ENCODE assay signal across 27 cellular contexts in the genomic region with DNA sequence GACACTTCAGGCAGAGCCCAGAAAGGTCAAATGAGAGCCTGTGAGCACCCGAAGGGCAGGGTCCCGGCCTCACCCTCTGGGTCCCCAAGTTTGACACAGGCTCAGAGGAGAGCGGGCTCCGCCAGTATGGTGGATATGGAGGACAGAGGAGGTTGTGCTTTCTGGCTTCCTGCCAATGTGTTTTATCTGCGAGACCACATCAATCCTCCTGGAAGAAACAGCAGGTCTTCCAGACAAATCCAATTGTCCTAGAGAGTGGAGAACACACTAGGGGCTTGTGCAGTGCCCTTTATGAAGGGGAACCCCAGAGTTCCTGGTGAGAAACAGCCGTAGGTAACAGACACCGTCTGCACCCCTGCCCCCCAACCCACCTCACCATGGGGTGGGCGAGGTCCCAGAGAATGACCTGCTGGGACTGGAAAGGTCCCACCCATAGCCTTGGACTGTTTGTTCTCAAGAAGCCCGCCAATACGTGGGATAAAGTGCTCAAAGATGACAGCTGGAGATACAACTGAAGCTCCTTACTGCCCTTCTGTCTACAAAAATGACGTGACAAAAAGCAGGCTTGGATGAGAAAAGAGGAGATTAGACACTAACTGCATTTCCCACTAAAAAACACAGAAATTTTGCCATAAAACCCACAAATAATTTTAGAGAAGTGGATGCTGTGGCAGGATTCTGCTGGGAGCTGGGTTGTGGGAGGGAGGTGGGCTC. TPM values are rescaled to one million over a fixed set of nuclear protein-coding genes. Genes with fewer than 3 reads are reported as not detected.
A peak's percentile ranks its signal among the peaks of the same experiment; 100 is the strongest.
DNase-seq lines count a peak whose midpoint lies in the region; ATAC-seq, FAIRE-seq and TF ChIP-seq lines count a peak whose summit lies in the region.
"Had no signal": no experiment of that assay in that cellular context is flagged by ENCODE, and none has a peak within 500 bp of the region (broad histone marks: within the 10 kb centered on the region; RNA-seq: fewer than 3 reads in every experiment).

No MANE protein-coding gene starts in this region.

- no peak for TF ChIP-seq CTCF in HepG2 (CRISPR knock-in tag; IDR thresholded peaks at IDR 0.05)
- TF ChIP-seq CTCF in right lobe of liver (IDR thresholded peaks at IDR 0.05), result no peak
- TF ChIP-seq CTCF in coronary artery (IDR thresholded peaks at IDR 0.05), result no peak
- no peak for TF ChIP-seq CTCF in vagina (IDR thresholded peaks at IDR 0.05)

- H3K27ac ChIP-seq in HepG2 (ENCODE audit: extremely low read length, insufficient read depth, low read length) (no peak overlapping the region), right lobe of liver (no peak overlapping the region), coronary artery (no peak overlapping the region), vagina (no peak overlapping the region)
- H3K27ac ChIP-seq: C4-2B, GM23248, HL-60 had no signal

- H3K4me1 ChIP-seq in HepG2 (ENCODE audit: insufficient read depth, low read length) (no peaks in the 10 kb centered on the region), right lobe of liver (no peaks in the 10 kb centered on the region), vagina (no peaks in the 10 kb centered on the region)

- no peak for ATAC-seq in HepG2
- ATAC-seq in right lobe of liver, result no peak
- ATAC-seq in HG03196 (IDR thresholded peaks at IDR 0.05; ENCODE audit: unreplicated experiment), result no peak

- in situ Hi-C loops in HepG2 (cut with HindIII; ENCODE audit: extremely low pct_ligation_motif_present, low pct_unique_long_range_greater_than_20kb), result no loop called here

- H3K27me3 ChIP-seq in HepG2 (ENCODE audit: control insufficient read depth in 1 of 2, insufficient read depth in 2 of 2, low read length in 2 of 2), result 0 out of 5 replicates have a peak, but pooled peaks cover 0 to 6% of the 10 kb centered on the region in 2 experiments
- no peaks in the 10 kb centered on the region for H3K27me3 ChIP-seq in right lobe of liver
- no peaks in the 10 kb centered on the region for H3K27me3 ChIP-seq in vagina

- TF ChIP-seq EP300 in HepG2 (IDR thresholded peaks at IDR 0.05; ENCODE audit: low read depth in 2 of 2, low read length in 2 of 2), result no peak
- TF ChIP-seq EP300 in HepG2 (CRISPR knock-in tag; IDR thresholded peaks at IDR 0.05; ENCODE audit: borderline replicate concordance), result no peak

- TF ChIP-seq RAD21 in HepG2 (CRISPR knock-in tag; IDR thresholded peaks at IDR 0.05), result no peak

- no peaks in the 10 kb centered on the region for H3K9me3 ChIP-seq in HepG2 (ENCODE audit: low read length)
- H3K9me3 ChIP-seq in right lobe of liver, result no peaks in the 10 kb centered on the region
- H3K9me3 ChIP-seq in vagina, result no peaks in the 10 kb centered on the region

- no peak for DNase-seq in HepG2 (ENCODE audit: low spot score)
- no peak for DNase-seq in right lobe of liver
- DNase-seq in NCI-H82 treated with DMSO at 0.1 percent for 48 hours (lab: John Stamatoyannopoulos, UW; ENCODE audit: unreplicated experiment), result peak; percentile 71
- DNase-seq in coronary artery (ENCODE audit: low spot score), result peak; percentile 26
- peak; percentile 55 to 74 for DNase-seq in vagina (ENCODE audit: extremely low spot score in 2 of 2)
- DNase-seq in cerebellar nuclear complex (lab: John Stamatoyannopoulos, UW), result no peak
- DNase-seq in NCI-H2081 treated with DMSO at 0.1 percent for 48 hours (lab: John Stamatoyannopoulos, UW), result no peak
- DNase-seq: AML-193; CD4-positive, alpha-beta T cell; DMS153; DMS79; GDM1; GM23248; HCEC 1CT; HFFc6; IMR-90; KBM-7 had no signal

- no TSS peak for BruUV-seq in HepG2 (replicated peaks; lab: Mats Ljungman, UMichigan)

- H3K9ac ChIP-seq in HepG2 (ENCODE audit: insufficient read depth, low read depth, low read length), result no peak overlapping the region
- H3K9ac ChIP-seq: GM23248 had no signal

- FAIRE-seq in HepG2 (lab: Jason Lieb, UNC), result no peak
- FAIRE-seq: A204.1, GM12892, GM18507, H54 had no signal

- H3K79me2 ChIP-seq in HepG2 (ENCODE audit: insufficient read depth, low read length), result no peaks in the 10 kb centered on the region

- H3K4me2 ChIP-seq in HepG2 (ENCODE audit: low read depth, low read length), result no peak overlapping the region

- H3K4me3 ChIP-seq in HepG2 (replicated peaks in 1 of 3; ENCODE audit: insufficient read depth in 1 of 3, low read depth in 2 of 3, low read length in 3 of 3) (no peak overlapping the region), right lobe of liver (no peak overlapping the region), coronary artery (no peak overlapping the region), vagina (no peak overlapping the region)
- H3K4me3 ChIP-seq: GM23248 had no signal

- WGBS in HepG2 (ENCODE audit: low lambda C conversion rate), result 29% methylated on average over 11 of the region's 11 CpGs
- WGBS in right lobe of liver (ENCODE audit: insufficient coverage, low coverage, low lambda C conversion rate, missing lambda C conversion rate), result 53% methylated on average over 9 of the region's 11 CpGs

- H3K36me3 ChIP-seq in HepG2 (replicated peaks in 1 of 2; ENCODE audit: control insufficient read depth in 1 of 2, insufficient read depth in 2 of 2, low read length in 2 of 2) (no peaks in the 10 kb centered on the region), right lobe of liver (no peaks in the 10 kb centered on the region), vagina (no peaks in the 10 kb centered on the region)

- POLR2A ChIA-PET in HepG2 (lab: Yijun Ruan, JAX), result no interaction called here

- H2AFZ ChIP-seq in HepG2 (ENCODE audit: low read length), result no peak overlapping the region
- H2AFZ ChIP-seq: GM23248 had no signal

- CTCF ChIA-PET in HepG2 (lab: Yijun Ruan, JAX; ENCODE audit: low intra/inter-chr PET ratio, low total read pairs), result no interaction called here

- no peaks in the 10 kb centered on the region for H4K20me1 ChIP-seq in HepG2 (ENCODE audit: insufficient read depth, low read length)

- no peak for TF ChIP-seq POLR2A in HepG2 (IDR thresholded peaks at IDR 0.05; ENCODE audit: insufficient read depth in 1 of 2, low read depth in 2 of 2, low read length in 2 of 2)
- TF ChIP-seq POLR2A in right lobe of liver (IDR thresholded peaks at IDR 0.05), result no peak
- no peak for TF ChIP-seq POLR2A in vagina (IDR thresholded peaks at IDR 0.05)

- intact Hi-C loops in HepG2 (cut with micrococcal nuclease; ENCODE audit: unreplicated experiment), result no loop called here
- intact Hi-C loops in right lobe of liver (cut with DNase I), result no loop called here
- intact Hi-C loops in vagina (cut with DNase I), result no loop called here

TF ChIP-seq in HepG2, 621 proteins besides CTCF, POLR2A, EP300 and RAD21 (continues in another document):
- TF ChIP-seq ZFY (CRISPR knock-in tag; IDR thresholded peaks at IDR 0.05) (no peak), LCORL (IDR thresholded peaks at IDR 0.05) (0 out of 2 replicates have a peak, but pooled peaks have one; percentile 26), LCORL (CRISPR knock-in tag; IDR thresholded peaks at IDR 0.05) (no peak)

RNA-seq across cellular contexts. Expression of a gene that starts 23.9 kb away (rescaled TPM):
- not detected in 2 replicates for total RNA-seq in HepG2 (2016; rRNA removed; fragmentation: Illumina TruSeq; extraction: Trizol)
- not detected in 2 replicates for total RNA-seq in HepG2 (2016; cell fraction: cytosol; rRNA removed; fragmentation: Illumina TruSeq; extraction: Trizol; ENCODE audit: low read depth)
- total RNA-seq in HepG2 (2016; cell fraction: insoluble cytoplasmic fraction; rRNA removed; fragmentation: Illumina TruSeq; extraction: Trizol), result not detected in 2 replicates
- total RNA-seq in HepG2 (2016; cell fraction: membrane; rRNA removed; fragmentation: Illumina TruSeq; extraction: Trizol), result not detected in 2 replicates
- not detected in 2 replicates for total RNA-seq in HepG2 (2016; cell fraction: nucleus; rRNA removed; fragmentation: Illumina TruSeq; extraction: Trizol)
- not detected in 2 replicates for polyA plus RNA-seq in HepG2 (2011; rRNA removed)
- polyA plus RNA-seq in HepG2 (2011; cell fraction: cytosol; rRNA removed), result not detected in 2 replicates
- not detected in 2 replicates for polyA plus RNA-seq in HepG2 (2011; cell fraction: nucleus; rRNA removed)
- not detected in 2 replicates for polyA plus RNA-seq in HepG2 (2012)
- not detected in 2 replicates for polyA plus RNA-seq in HepG2 (2016; cell fraction: cytosol; fragmentation: Illumina TruSeq; extraction: Trizol; ENCODE audit: low read depth)
- polyA plus RNA-seq in HepG2 (2016; cell fraction: insoluble cytoplasmic fraction; fragmentation: Illumina TruSeq; extraction: Trizol; ENCODE audit: low read depth), result not detected in 2 replicates
- not detected in 2 replicates for polyA plus RNA-seq in HepG2 (2016; cell fraction: membrane; fragmentation: Illumina TruSeq; extraction: Trizol; ENCODE audit: low read depth)
- not detected in 2 replicates for polyA plus RNA-seq in HepG2 (2016; cell fraction: nucleus; fragmentation: Illumina TruSeq; extraction: Trizol; ENCODE audit: insufficient read depth, low read depth)
- polyA minus RNA-seq in HepG2 (2011; rRNA and poly(A)+ RNA removed; ENCODE audit: low replicate concordance), result not detected in 2 replicates
- polyA minus RNA-seq in HepG2 (2011; cell fraction: cytosol; rRNA and poly(A)+ RNA removed), result not detected in 2 replicates
- polyA minus RNA-seq in HepG2 (2011; cell fraction: nucleus; rRNA and poly(A)+ RNA removed), result not detected in 2 replicates
- not detected for total RNA-seq in right lobe of liver
- not detected for total RNA-seq in vagina
- total RNA-seq: CD4-positive, alpha-beta T cell; Daoy; GM23248; HFFc6; HT1080; IMR-90 had no signal
- polyA plus RNA-seq: BJ, GM23248, IMR-90 had no signal

RNA-seq across cellular contexts. Expression of a gene that starts 38.3 kb away (rescaled TPM):
- total RNA-seq in HepG2 (2016; rRNA removed; fragmentation: Illumina TruSeq; extraction: Trizol) (not detected in 2 replicates), right lobe of liver (10 to 100 TPM in 2 of 6 experiments, 1 to 10 TPM in 4; 1.4 to 15.6 (median 4.9) TPM), vagina (76.9 TPM)
- total RNA-seq in HepG2 (2016; cell fraction: cytosol; rRNA removed; fragmentation: Illumina TruSeq; extraction: Trizol; ENCODE audit: low read depth), result not detected in 2 replicates
- total RNA-seq in HepG2 (2016; cell fraction: insoluble cytoplasmic fraction; rRNA removed; fragmentation: Illumina TruSeq; extraction: Trizol), result not detected in 2 replicates
- not detected in 2 replicates for total RNA-seq in HepG2 (2016; cell fraction: membrane; rRNA removed; fragmentation: Illumina TruSeq; extraction: Trizol)
- not detected in 2 replicates for total RNA-seq in HepG2 (2016; cell fraction: nucleus; rRNA removed; fragmentation: Illumina TruSeq; extraction: Trizol)
- polyA plus RNA-seq in HepG2 (2011; rRNA removed), result 0.03 TPM in 1 of 2 replicates, not detected in the other
- not detected in 2 replicates for polyA plus RNA-seq in HepG2 (2011; cell fraction: cytosol; rRNA removed)
- polyA plus RNA-seq in HepG2 (2011; cell fraction: nucleus; rRNA removed), result not detected in 2 replicates
- polyA plus RNA-seq in HepG2 (2012), result not detected in 2 replicates
- polyA plus RNA-seq in HepG2 (2016; cell fraction: cytosol; fragmentation: Illumina TruSeq; extraction: Trizol; ENCODE audit: low read depth), result not detected in 2 replicates
- not detected in 2 replicates for polyA plus RNA-seq in HepG2 (2016; cell fraction: insoluble cytoplasmic fraction; fragmentation: Illumina TruSeq; extraction: Trizol; ENCODE audit: low read depth)
- polyA plus RNA-seq in HepG2 (2016; cell fraction: membrane; fragmentation: Illumina TruSeq; extraction: Trizol; ENCODE audit: low read depth), result not detected in 2 replicates
- polyA plus RNA-seq in HepG2 (2016; cell fraction: nucleus; fragmentation: Illumina TruSeq; extraction: Trizol; ENCODE audit: insufficient read depth, low read depth), result not detected in 2 replicates
- polyA minus RNA-seq in HepG2 (2011; rRNA and poly(A)+ RNA removed; ENCODE audit: low replicate concordance), result 0.12 TPM in 1 of 2 replicates, not detected in the other
- polyA minus RNA-seq in HepG2 (2011; cell fraction: cytosol; rRNA and poly(A)+ RNA removed), result not detected in 2 replicates
- not detected in 2 replicates for polyA minus RNA-seq in HepG2 (2011; cell fraction: nucleus; rRNA and poly(A)+ RNA removed)
- total RNA-seq: HT1080, IMR-90 had no signal

Comparison
In these comparisons a context has a peak if more than half of its experiments do, and no peak if none do; other contexts are left out.
1. DNase-seq: peak in NCI-H82 treated with DMSO at 0.1 percent for 48 hours (single experiment), coronary artery (single experiment) and vagina (2 of 2); none in HepG2 (single experiment), right lobe of liver (0 of 3), cerebellar nuclear complex (0 of 2) and NCI-H2081 treated with DMSO at 0.1 percent for 48 hours (single experiment).